In genomic region chr5:68744196-68744595, GRCh38 we compare ENCODE assay signal across 1 cellular context.
TF ChIP-seq lines count a peak whose summit lies in the region.

No MANE protein-coding gene starts in this region.

TF ChIP-seq in GM23338, 12 proteins besides CTCF, POLR2A, EP300 and RAD21 (continued from another document):
- TF ChIP-seq, protein P1, sequence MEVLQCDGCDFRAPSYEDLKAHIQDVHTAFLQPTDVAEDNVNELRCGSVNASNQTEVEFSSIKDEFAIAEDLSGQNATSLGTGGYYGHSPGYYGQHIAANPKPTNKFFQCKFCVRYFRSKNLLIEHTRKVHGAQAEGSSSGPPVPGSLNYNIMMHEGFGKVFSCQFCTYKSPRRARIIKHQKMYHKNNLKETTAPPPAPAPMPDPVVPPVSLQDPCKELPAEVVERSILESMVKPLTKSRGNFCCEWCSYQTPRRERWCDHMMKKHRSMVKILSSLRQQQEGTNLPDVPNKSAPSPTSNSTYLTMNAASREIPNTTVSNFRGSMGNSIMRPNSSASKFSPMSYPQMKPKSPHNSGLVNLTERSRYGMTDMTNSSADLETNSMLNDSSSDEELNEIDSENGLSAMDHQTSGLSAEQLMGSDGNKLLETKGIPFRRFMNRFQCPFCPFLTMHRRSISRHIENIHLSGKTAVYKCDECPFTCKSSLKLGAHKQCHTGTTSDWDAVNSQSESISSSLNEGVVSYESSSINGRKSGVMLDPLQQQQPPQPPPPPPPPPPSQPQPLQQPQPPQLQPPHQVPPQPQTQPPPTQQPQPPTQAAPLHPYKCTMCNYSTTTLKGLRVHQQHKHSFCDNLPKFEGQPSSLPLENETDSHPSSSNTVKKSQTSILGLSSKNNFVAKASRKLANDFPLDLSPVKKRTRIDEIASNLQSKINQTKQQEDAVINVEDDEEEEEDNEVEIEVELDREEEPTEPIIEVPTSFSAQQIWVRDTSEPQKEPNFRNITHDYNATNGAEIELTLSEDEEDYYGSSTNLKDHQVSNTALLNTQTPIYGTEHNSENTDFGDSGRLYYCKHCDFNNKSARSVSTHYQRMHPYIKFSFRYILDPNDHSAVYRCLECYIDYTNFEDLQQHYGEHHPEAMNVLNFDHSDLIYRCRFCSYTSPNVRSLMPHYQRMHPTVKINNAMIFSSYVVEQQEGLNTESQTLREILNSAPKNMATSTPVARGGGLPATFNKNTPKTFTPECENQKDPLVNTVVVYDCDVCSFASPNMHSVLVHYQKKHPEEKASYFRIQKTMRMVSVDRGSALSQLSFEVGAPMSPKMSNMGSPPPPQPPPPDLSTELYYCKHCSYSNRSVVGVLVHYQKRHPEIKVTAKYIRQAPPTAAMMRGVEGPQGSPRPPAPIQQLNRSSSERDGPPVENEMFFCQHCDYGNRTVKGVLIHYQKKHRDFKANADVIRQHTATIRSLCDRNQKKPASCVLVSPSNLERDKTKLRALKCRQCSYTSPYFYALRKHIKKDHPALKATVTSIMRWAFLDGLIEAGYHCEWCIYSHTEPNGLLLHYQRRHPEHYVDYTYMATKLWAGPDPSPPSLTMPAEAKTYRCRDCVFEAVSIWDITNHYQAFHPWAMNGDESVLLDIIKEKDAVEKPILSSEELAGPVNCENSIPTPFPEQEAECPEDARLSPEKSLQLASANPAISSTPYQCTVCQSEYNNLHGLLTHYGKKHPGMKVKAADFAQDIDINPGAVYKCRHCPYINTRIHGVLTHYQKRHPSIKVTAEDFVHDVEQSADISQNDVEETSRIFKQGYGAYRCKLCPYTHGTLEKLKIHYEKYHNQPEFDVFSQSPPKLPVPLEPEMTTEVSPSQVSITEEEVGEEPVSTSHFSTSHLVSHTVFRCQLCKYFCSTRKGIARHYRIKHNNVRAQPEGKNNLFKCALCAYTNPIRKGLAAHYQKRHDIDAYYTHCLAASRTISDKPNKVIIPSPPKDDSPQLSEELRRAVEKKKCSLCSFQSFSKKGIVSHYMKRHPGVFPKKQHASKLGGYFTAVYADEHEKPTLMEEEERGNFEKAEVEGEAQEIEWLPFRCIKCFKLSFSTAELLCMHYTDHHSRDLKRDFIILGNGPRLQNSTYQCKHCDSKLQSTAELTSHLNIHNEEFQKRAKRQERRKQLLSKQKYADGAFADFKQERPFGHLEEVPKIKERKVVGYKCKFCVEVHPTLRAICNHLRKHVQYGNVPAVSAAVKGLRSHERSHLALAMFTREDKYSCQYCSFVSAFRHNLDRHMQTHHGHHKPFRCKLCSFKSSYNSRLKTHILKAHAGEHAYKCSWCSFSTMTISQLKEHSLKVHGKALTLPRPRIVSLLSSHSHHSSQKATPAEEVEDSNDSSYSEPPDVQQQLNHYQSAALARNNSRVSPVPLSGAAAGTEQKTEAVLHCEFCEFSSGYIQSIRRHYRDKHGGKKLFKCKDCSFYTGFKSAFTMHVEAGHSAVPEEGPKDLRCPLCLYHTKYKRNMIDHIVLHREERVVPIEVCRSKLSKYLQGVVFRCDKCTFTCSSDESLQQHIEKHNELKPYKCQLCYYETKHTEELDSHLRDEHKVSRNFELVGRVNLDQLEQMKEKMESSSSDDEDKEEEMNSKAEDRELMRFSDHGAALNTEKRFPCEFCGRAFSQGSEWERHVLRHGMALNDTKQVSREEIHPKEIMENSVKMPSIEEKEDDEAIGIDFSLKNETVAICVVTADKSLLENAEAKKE (CRISPR knock-in tag; IDR thresholded peaks at IDR 0.05), result no peak
- TF ChIP-seq CREB1 (CRISPR knock-in tag; IDR thresholded peaks at IDR 0.05; ENCODE audit: low read depth) (no peak), POLR2AphosphoS5 (IDR thresholded peaks at IDR 0.05; ENCODE audit: low read depth) (no peak)
